15 cellular contexts compared by ENCODE assay signal in the genomic region with DNA sequence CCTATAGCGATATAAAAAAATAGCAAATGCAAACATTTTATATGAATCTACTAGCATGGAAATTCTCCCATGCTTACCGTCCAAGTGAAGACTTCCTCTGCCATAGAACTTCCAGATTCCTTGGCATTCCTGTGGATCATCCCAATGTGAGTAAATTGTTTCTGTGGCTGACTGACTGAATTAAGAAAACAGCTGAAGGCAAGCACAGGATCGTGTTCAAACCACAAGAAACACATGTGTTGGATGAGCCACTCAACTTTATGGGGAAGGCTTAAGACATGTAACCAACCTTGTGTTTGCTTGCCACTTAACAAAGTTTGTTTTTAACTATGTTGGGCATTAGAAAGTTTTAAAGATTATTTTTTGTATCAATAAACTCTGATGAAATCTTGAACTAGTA. TPM values are rescaled to one million over a fixed set of nuclear protein-coding genes. Genes with fewer than 3 reads are reported as not detected.
A peak's percentile ranks its signal among the peaks of the same experiment; 100 is the strongest.
DNase-seq lines count a peak whose midpoint lies in the region; ATAC-seq, FAIRE-seq and TF ChIP-seq lines count a peak whose summit lies in the region.
"Had no signal": no experiment of that assay in that cellular context is flagged by ENCODE, and none has a peak within 500 bp of the region (broad histone marks: within the 10 kb centered on the region; RNA-seq: fewer than 3 reads in every experiment).

No MANE protein-coding gene starts in this region.

- H3K27me3 Mint-ChIP-seq in Calu3 (ENCODE audit: unreplicated experiment), result no peaks in the 10 kb centered on the region
- H3K27me3 Mint-ChIP-seq: type B pancreatic cell had no signal

- WGBS in psoas muscle, 3 donors, result 21 to 46% (median 27%) methylated on average over 3 of the region's 3 CpGs

- no peaks in the 10 kb centered on the region for H3K9me3 ChIP-seq in psoas muscle
- H3K9me3 ChIP-seq: heart left ventricle had no signal

- no peaks in the 10 kb centered on the region for H3K9me3 Mint-ChIP-seq in Calu3 (ENCODE audit: low read depth, unreplicated experiment)
- H3K9me3 Mint-ChIP-seq: T-helper 1 cell treated with Interleukin-12 subunit alpha and Interleukin-12 subunit beta and Interleukin-4 antibody, amounts not matched to agents 30 μg/mL and 1 μg/mL, for 36 hours; type B pancreatic cell had no signal

- no peaks in the 10 kb centered on the region for H3K27me3 ChIP-seq in psoas muscle (ENCODE audit: insufficient read depth in 3 of 3, low read length in 2 of 3)
- H3K27me3 ChIP-seq: heart left ventricle had no signal

- peak overlapping the region; percentile 75 for H3K4me3 ChIP-seq in psoas muscle
- H3K4me3 ChIP-seq: GM12878, heart left ventricle had no signal

- H3K4me1 ChIP-seq in psoas muscle, result peaks cover 26% of the 10 kb centered on the region

- CTCF ChIA-PET in Calu3 (lab: Charles Lee), result no interaction called here

- BruUV-seq in Calu3 (replicated peaks; lab: Mats Ljungman, UMichigan), result no TSS peak

- H3K36me3 ChIP-seq in psoas muscle (ENCODE audit: insufficient read depth in 1 of 2, low read depth in 1 of 2), result no peaks in the 10 kb centered on the region
- H3K36me3 ChIP-seq: heart left ventricle had no signal

- H3K27ac Mint-ChIP-seq in Calu3 (ENCODE audit: unreplicated experiment), result no peak overlapping the region
- H3K27ac Mint-ChIP-seq: T-helper 1 cell treated with Interleukin-12 subunit alpha and Interleukin-12 subunit beta and Interleukin-4 antibody, amounts not matched to agents 30 μg/mL and 1 μg/mL, for 36 hours; type B pancreatic cell had no signal

- no peak for TF ChIP-seq CTCF in psoas muscle (IDR thresholded peaks at IDR 0.05)
- TF ChIP-seq CTCF in Calu3 (IDR thresholded peaks at IDR 0.05; ENCODE audit: unreplicated experiment), result no peak

- H3K27ac ChIP-seq in epithelial cell of prostate (peak overlapping the region; percentile 37), psoas muscle (peak overlapping the region; percentile 85)

- H3K36me3 Mint-ChIP-seq in Calu3 (ENCODE audit: insufficient read depth, unreplicated experiment), result no peaks in the 10 kb centered on the region
- H3K36me3 Mint-ChIP-seq: type B pancreatic cell had no signal

- H3K4me3 Mint-ChIP-seq in Calu3 (ENCODE audit: low read depth, unreplicated experiment), result no peak overlapping the region
- H3K4me3 Mint-ChIP-seq: T-helper 1 cell treated with Interleukin-12 subunit alpha and Interleukin-12 subunit beta and Interleukin-4 antibody, amounts not matched to agents 30 μg/mL and 1 μg/mL, for 36 hours; type B pancreatic cell had no signal

- FAIRE-seq in RCC 7860 (lab: Jason Lieb, UNC), result peak; percentile 91
- FAIRE-seq: GM12878 had no signal

- ATAC-seq in psoas muscle (peak; percentile 63 to 72 (median 66)), HG03469 (IDR thresholded peaks at IDR 0.05; ENCODE audit: unreplicated experiment) (no peak), left ventricle myocardium superior (no peak)
- ATAC-seq: GM12878, heart left ventricle had no signal

- peaks cover 26% of the 10 kb centered on the region for H3K4me1 Mint-ChIP-seq in Calu3 (ENCODE audit: low read depth, unreplicated experiment)

- intact Hi-C loops in psoas muscle (cut with DNase I), result loop anchor here in 1 of 2 donors (2.0 kb wide), 1 partner anchor 18 kb away; no protein-coding TSS in a partner anchor
- intact Hi-C loops in Calu3 (cut with micrococcal nuclease; ENCODE audit: unreplicated experiment), result no loop called here
- intact Hi-C loops in left ventricle myocardium superior (cut with micrococcal nuclease), result no loop called here

- peak; percentile 85 for DNase-seq in GM04503 (ENCODE audit: low read depth)
- peak; percentile 79 for DNase-seq in RCC 7860 (ENCODE audit: low spot score)
- no peak for DNase-seq in epithelial cell of prostate (ENCODE audit: low read depth, low spot score)
- DNase-seq in psoas muscle, result no peak
- no peak for DNase-seq in stimulated activated CD8-positive, alpha-beta memory T cell treated with anti-CD3 and anti-CD28 coated beads, Interleukin-4, amount 100 ng/mL, for 48 hours
- DNase-seq in Calu3, result no peak
- no peak for DNase-seq in left ventricle myocardium superior
- DNase-seq: activated CD8-positive, alpha-beta memory T cell treated with anti-CD3 and anti-CD28 coated beads, Interleukin-2, amount 50 U/mL, for 48 hours; heart left ventricle; NCI-H1436 treated with DMSO at 0.1 percent for 48 hours; NCI-H82 had no signal

RNA-seq across cellular contexts. Expression of a gene that starts 2.6 kb away (rescaled TPM):
- total RNA-seq in psoas muscle (100 to 1,000 TPM; 216 to 376 (median 312) TPM), Calu3 (2022) (0.38 and 0.56 TPM in 2 replicates), left ventricle myocardium superior (107 TPM)
- polyA plus RNA-seq in psoas muscle, result 100 to 1,000 TPM in 1 of 3 donors, 10 to 100 TPM in 2; 24.3 to 117 (median 97.4) TPM
- total RNA-seq: GM12878 had no signal

RNA-seq across cellular contexts. Expression of a gene that starts 31.6 kb away (rescaled TPM):
- total RNA-seq in psoas muscle (10 to 100 TPM; 15.1 to 29.4 (median 20.6) TPM), Calu3 (2022) (88.9 and 95.2 TPM in 2 replicates), left ventricle myocardium superior (28.3 TPM)
- 10 to 100 TPM in 2 of 3 donors, 1 to 10 TPM in 1; 8.8 to 23.7 (median 17.6) TPM for polyA plus RNA-seq in psoas muscle

Comparison
In these comparisons a context has a peak if more than half of its experiments do, and no peak if none do; other contexts are left out.
1. DNase-seq: peak in GM04503 (single experiment) and RCC 7860 (single experiment); none in epithelial cell of prostate (single experiment), psoas muscle (0 of 2), stimulated activated CD8-positive, alpha-beta memory T cell treated with anti-CD3 and anti-CD28 coated beads, Interleukin-4, amount 100 ng/mL, for 48 hours (single experiment), Calu3 (single experiment) and left ventricle myocardium superior (single experiment).
2. ATAC-seq: peak in psoas muscle (4 of 4); none in HG03469 (single experiment) and left ventricle myocardium superior (single experiment).
3. RNA of a gene that starts 2.6 kb away (total RNA-seq): 216 to 376 TPM in psoas muscle and 107 TPM in left ventricle myocardium superior (single experiment); 0.38 to 0.56 TPM in Calu3; every median in the first group is over 10 times any median in the second.